12 cellular contexts compared by ENCODE assay signal in genomic region chr2:8540552-8541055, GRCh38.
DNase-seq lines count a peak whose midpoint lies in the region; ATAC-seq lines count a peak whose summit lies in the region.
"Had no signal": no experiment of that assay in that cellular context is flagged by ENCODE, and none has a peak within 500 bp of the region (broad histone marks: within the 10 kb centered on the region; RNA-seq: fewer than 3 reads in every experiment).

No MANE protein-coding gene starts in this region.

- intact Hi-C loops in activated CD4-positive, alpha-beta T cell treated with anti-CD3 and anti-CD28 coated beads, Interleukin-2, amount 10 ng/mL, durations not matched to agents 24 days and 14 days (cut with micrococcal nuclease), result loop anchor here (5.0 to 10.0 kb wide), 4 partner anchors 556 to 1013 kb away; no protein-coding TSS in a partner anchor

- peak overlapping the region; percentile 99 for H3K27ac Mint-ChIP-seq in activated CD4-positive, alpha-beta T cell treated with anti-CD3 and anti-CD28 coated beads, Interleukin-2, amount 10 ng/mL, durations not matched to agents 24 days and 14 days
- H3K27ac Mint-ChIP-seq in T-helper 17 cell, result peak overlapping the region; percentile 98
- H3K27ac Mint-ChIP-seq in stimulated activated memory B cell treated with anti-CD40 and anti-IgM and Interleukin-4, amounts not matched to agents 10 μg/mL and 1 μg/mL and 100 μg/mL, for 72 hours, result peak overlapping the region; percentile 98

- peak overlapping the region; percentile 60 for H3K4me3 Mint-ChIP-seq in activated CD4-positive, alpha-beta T cell treated with anti-CD3 and anti-CD28 coated beads, Interleukin-2, amount 10 ng/mL, durations not matched to agents 24 days and 14 days
- peak overlapping the region; percentile 71 for H3K4me3 Mint-ChIP-seq in T-helper 17 cell
- H3K4me3 Mint-ChIP-seq in stimulated activated memory B cell treated with anti-CD40 and anti-IgM and Interleukin-4, amounts not matched to agents 10 μg/mL and 1 μg/mL and 100 μg/mL, for 72 hours, result no peak overlapping the region

- no peak for DNase-seq in activated CD4-positive, alpha-beta T cell treated with anti-CD3 and anti-CD28 coated beads, Interleukin-2, amount 10 ng/mL, durations not matched to agents 24 days and 14 days
- DNase-seq in activated CD4-positive, alpha-beta T cell treated with anti-CD3 and anti-CD28 coated beads, Interleukin-2, amount 50 U/mL, for 48 hours, result no peak
- DNase-seq in T-helper 17 cell (no peak), islet precursor cell (peak; percentile 44), H4 (ENCODE audit: low spot score) (no peak), NCI-H2227 treated with DMSO at 0.1 percent for 48 hours (lab: John Stamatoyannopoulos, UW) (no peak), NCI-H1092 treated with DMSO at 0.1 percent for 48 hours (lab: John Stamatoyannopoulos, UW) (no peak)
- DNase-seq: cerebellar nuclear complex, NCI-H226 had no signal

- no peaks in the 10 kb centered on the region for H3K9me3 Mint-ChIP-seq in activated CD4-positive, alpha-beta T cell treated with anti-CD3 and anti-CD28 coated beads, Interleukin-2, amount 10 ng/mL, durations not matched to agents 24 days and 14 days
- no peaks in the 10 kb centered on the region for H3K9me3 Mint-ChIP-seq in stimulated activated memory B cell treated with anti-CD40 and anti-IgM and Interleukin-4, amounts not matched to agents 10 μg/mL and 1 μg/mL and 100 μg/mL, for 72 hours

- no peaks in the 10 kb centered on the region for H3K27me3 Mint-ChIP-seq in activated CD4-positive, alpha-beta T cell treated with anti-CD3 and anti-CD28 coated beads, Interleukin-2, amount 10 ng/mL, durations not matched to agents 24 days and 14 days
- no peaks in the 10 kb centered on the region for H3K27me3 Mint-ChIP-seq in T-helper 17 cell
- peaks cover 32% of the 10 kb centered on the region for H3K27me3 Mint-ChIP-seq in stimulated activated memory B cell treated with anti-CD40 and anti-IgM and Interleukin-4, amounts not matched to agents 10 μg/mL and 1 μg/mL and 100 μg/mL, for 72 hours

- no peak for ATAC-seq in T-helper 17 cell
- ATAC-seq in stimulated activated memory B cell treated with anti-CD40 and anti-IgM and Interleukin-4, amounts not matched to agents 10 μg/mL and 1 μg/mL and 100 μg/mL, for 72 hours, result no peak
- ATAC-seq: Panc1 had no signal

- no peaks in the 10 kb centered on the region for H3K36me3 Mint-ChIP-seq in activated CD4-positive, alpha-beta T cell treated with anti-CD3 and anti-CD28 coated beads, Interleukin-2, amount 10 ng/mL, durations not matched to agents 24 days and 14 days (ENCODE audit: low read depth)
- no peaks in the 10 kb centered on the region for H3K36me3 Mint-ChIP-seq in T-helper 17 cell (ENCODE audit: low read depth)
- no peaks in the 10 kb centered on the region for H3K36me3 Mint-ChIP-seq in stimulated activated memory B cell treated with anti-CD40 and anti-IgM and Interleukin-4, amounts not matched to agents 10 μg/mL and 1 μg/mL and 100 μg/mL, for 72 hours

- H3K4me1 Mint-ChIP-seq in activated CD4-positive, alpha-beta T cell treated with anti-CD3 and anti-CD28 coated beads, Interleukin-2, amount 10 ng/mL, durations not matched to agents 24 days and 14 days, result peaks cover 88% of the 10 kb centered on the region
- peaks cover 75% of the 10 kb centered on the region for H3K4me1 Mint-ChIP-seq in T-helper 17 cell
- H3K4me1 Mint-ChIP-seq in stimulated activated memory B cell treated with anti-CD40 and anti-IgM and Interleukin-4, amounts not matched to agents 10 μg/mL and 1 μg/mL and 100 μg/mL, for 72 hours, result peaks cover 89% of the 10 kb centered on the region

- H3K9me3 ChIP-seq in T-helper 17 cell (ENCODE audit: control insufficient read depth, low read length, poor library complexity, severe bottlenecking), result no peaks in the 10 kb centered on the region
- H3K9me3 ChIP-seq: tibial nerve had no signal
